In the genomic region with DNA sequence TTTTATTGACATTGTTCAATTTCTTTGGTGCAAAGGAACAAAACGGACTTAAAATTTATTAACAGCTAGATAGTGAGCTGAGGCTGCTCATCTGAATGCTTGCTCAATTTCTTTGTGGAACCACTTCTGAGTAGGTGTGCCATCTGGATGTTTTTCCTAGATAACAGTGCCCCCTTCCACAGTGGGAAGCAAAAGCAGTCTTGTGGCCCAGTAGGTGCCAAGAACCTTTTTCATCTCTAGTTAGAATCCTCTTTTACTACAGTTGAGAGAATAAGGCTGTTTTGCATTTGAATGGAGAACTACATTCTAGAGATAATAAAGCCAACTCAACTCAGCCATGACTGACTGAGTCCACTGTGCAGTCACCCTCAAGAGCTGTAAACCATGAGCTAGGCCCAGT, we compare ENCODE assay signal across 13 cellular contexts. TPM values are rescaled to one million over a fixed set of nuclear protein-coding genes. Genes with fewer than 3 reads are reported as not detected.
DNase-seq lines count a peak whose midpoint lies in the region; ATAC-seq and TF ChIP-seq lines count a peak whose summit lies in the region.
"Had no signal": no experiment of that assay in that cellular context is flagged by ENCODE, and none has a peak within 500 bp of the region (broad histone marks: within the 10 kb centered on the region; RNA-seq: fewer than 3 reads in every experiment).

No MANE protein-coding gene starts in this region.

- intact Hi-C loops in activated CD8-positive, alpha-beta T cell treated with anti-CD3 and anti-CD28 coated beads for 36 hours (cut with micrococcal nuclease) = loop anchor here (10.0 kb wide), 1 partner anchor 277 kb away; no protein-coding TSS in a partner anchor

- H3K27me3 Mint-ChIP-seq in WTC11 (ENCODE audit: low read depth) (no peaks in the 10 kb centered on the region), mesothelial cell of epicardium (ENCODE audit: low read depth) (no peaks in the 10 kb centered on the region)
- H3K27me3 Mint-ChIP-seq in activated CD8-positive, alpha-beta T cell treated with anti-CD3 and anti-CD28 coated beads for 36 hours = no peaks in the 10 kb centered on the region

- CTCF ChIA-PET in WTC11 (lab: Charles Lee) = interaction anchor here (0.8 to 2.4 kb wide), 12 partner anchors 11 to 326 kb away, joined by 3 to 7 read pairs (median 4); no protein-coding TSS in a partner anchor
- CTCF ChIA-PET in activated CD8-positive, alpha-beta T cell treated with anti-CD3 and anti-CD28 coated beads for 36 hours (lab: Charles Lee) = interaction anchor here (1.4 kb wide), 1 partner anchor 9 kb away, joined by 5 read pairs; no protein-coding TSS in a partner anchor

- H3K27ac Mint-ChIP-seq in WTC11 (no peak overlapping the region), mesothelial cell of epicardium (peak overlapping the region; percentile 90)
- H3K27ac Mint-ChIP-seq in activated CD8-positive, alpha-beta T cell treated with anti-CD3 and anti-CD28 coated beads for 36 hours = no peak overlapping the region
- H3K27ac Mint-ChIP-seq: naive thymus-derived CD8-positive, alpha-beta T cell had no signal

- peak; percentile 48 for DNase-seq in EL
- DNase-seq in HK-2 (ENCODE audit: unreplicated experiment) = peak; percentile 39
- DNase-seq in WTC11 (ENCODE audit: low spot score) = no peak
- no peak for DNase-seq in mesothelial cell of epicardium (ENCODE audit: low spot score in 2 of 2, unreplicated experiment in 2 of 2)
- DNase-seq in GM19240 (ENCODE audit: insufficient read length, low spot score) = no peak
- DNase-seq in activated CD8-positive, alpha-beta T cell treated with anti-CD3 and anti-CD28 coated beads for 36 hours = no peak
- DNase-seq: activated CD4-positive, alpha-beta T cell treated with anti-CD3 and anti-CD28 coated beads for 1 hour; heart right ventricle; naive thymus-derived CD8-positive, alpha-beta T cell; Peyer's patch; psoas muscle; T-helper 1 cell had no signal

- H3K36me3 Mint-ChIP-seq in WTC11 (peaks cover 26% of the 10 kb centered on the region), mesothelial cell of epicardium (peaks cover 26% of the 10 kb centered on the region)
- no peaks in the 10 kb centered on the region for H3K36me3 Mint-ChIP-seq in activated CD8-positive, alpha-beta T cell treated with anti-CD3 and anti-CD28 coated beads for 36 hours (ENCODE audit: low read depth)
- H3K36me3 Mint-ChIP-seq: naive thymus-derived CD8-positive, alpha-beta T cell had no signal

- H3K9me3 Mint-ChIP-seq in WTC11 = no peaks in the 10 kb centered on the region
- no peaks in the 10 kb centered on the region for H3K9me3 Mint-ChIP-seq in mesothelial cell of epicardium
- H3K9me3 Mint-ChIP-seq in activated CD8-positive, alpha-beta T cell treated with anti-CD3 and anti-CD28 coated beads for 36 hours = no peaks in the 10 kb centered on the region

- POLR2A ChIA-PET in WTC11 (lab: Charles Lee) = no interaction called here
- POLR2A ChIA-PET in activated CD8-positive, alpha-beta T cell treated with anti-CD3 and anti-CD28 coated beads for 36 hours (lab: Charles Lee) = no interaction called here

- 0 out of 2 replicates have a peak, but pooled peaks have one; percentile 20 for ATAC-seq in WTC11
- ATAC-seq in activated CD8-positive, alpha-beta T cell treated with anti-CD3 and anti-CD28 coated beads for 36 hours = no peak
- ATAC-seq in GM19395 (IDR thresholded peaks at IDR 0.05; ENCODE audit: unreplicated experiment) = no peak
- ATAC-seq: naive thymus-derived CD8-positive, alpha-beta T cell had no signal

- H3K4me1 Mint-ChIP-seq in WTC11 (peaks cover 21% of the 10 kb centered on the region), mesothelial cell of epicardium (peaks cover 29% of the 10 kb centered on the region)
- no peaks in the 10 kb centered on the region for H3K4me1 Mint-ChIP-seq in activated CD8-positive, alpha-beta T cell treated with anti-CD3 and anti-CD28 coated beads for 36 hours (ENCODE audit: low read depth)
- H3K4me1 Mint-ChIP-seq: naive thymus-derived CD8-positive, alpha-beta T cell had no signal

- TF ChIP-seq CTCF in WTC11 (IDR thresholded peaks at IDR 0.05) = no peak
- no peak for TF ChIP-seq CTCF in mesothelial cell of epicardium (IDR thresholded peaks at IDR 0.05; ENCODE audit: unreplicated experiment)
- no peak for TF ChIP-seq CTCF in activated CD8-positive, alpha-beta T cell treated with anti-CD3 and anti-CD28 coated beads for 36 hours (IDR thresholded peaks at IDR 0.05)

- H3K4me3 Mint-ChIP-seq in WTC11 = no peak overlapping the region
- H3K4me3 Mint-ChIP-seq in mesothelial cell of epicardium = no peak overlapping the region
- no peak overlapping the region for H3K4me3 Mint-ChIP-seq in activated CD8-positive, alpha-beta T cell treated with anti-CD3 and anti-CD28 coated beads for 36 hours
- H3K4me3 Mint-ChIP-seq: naive thymus-derived CD8-positive, alpha-beta T cell had no signal

TF ChIP-seq in WTC11, 78 proteins besides CTCF, POLR2A, EP300 and RAD21 (continues in another document):
- TF ChIP-seq, protein P1, sequence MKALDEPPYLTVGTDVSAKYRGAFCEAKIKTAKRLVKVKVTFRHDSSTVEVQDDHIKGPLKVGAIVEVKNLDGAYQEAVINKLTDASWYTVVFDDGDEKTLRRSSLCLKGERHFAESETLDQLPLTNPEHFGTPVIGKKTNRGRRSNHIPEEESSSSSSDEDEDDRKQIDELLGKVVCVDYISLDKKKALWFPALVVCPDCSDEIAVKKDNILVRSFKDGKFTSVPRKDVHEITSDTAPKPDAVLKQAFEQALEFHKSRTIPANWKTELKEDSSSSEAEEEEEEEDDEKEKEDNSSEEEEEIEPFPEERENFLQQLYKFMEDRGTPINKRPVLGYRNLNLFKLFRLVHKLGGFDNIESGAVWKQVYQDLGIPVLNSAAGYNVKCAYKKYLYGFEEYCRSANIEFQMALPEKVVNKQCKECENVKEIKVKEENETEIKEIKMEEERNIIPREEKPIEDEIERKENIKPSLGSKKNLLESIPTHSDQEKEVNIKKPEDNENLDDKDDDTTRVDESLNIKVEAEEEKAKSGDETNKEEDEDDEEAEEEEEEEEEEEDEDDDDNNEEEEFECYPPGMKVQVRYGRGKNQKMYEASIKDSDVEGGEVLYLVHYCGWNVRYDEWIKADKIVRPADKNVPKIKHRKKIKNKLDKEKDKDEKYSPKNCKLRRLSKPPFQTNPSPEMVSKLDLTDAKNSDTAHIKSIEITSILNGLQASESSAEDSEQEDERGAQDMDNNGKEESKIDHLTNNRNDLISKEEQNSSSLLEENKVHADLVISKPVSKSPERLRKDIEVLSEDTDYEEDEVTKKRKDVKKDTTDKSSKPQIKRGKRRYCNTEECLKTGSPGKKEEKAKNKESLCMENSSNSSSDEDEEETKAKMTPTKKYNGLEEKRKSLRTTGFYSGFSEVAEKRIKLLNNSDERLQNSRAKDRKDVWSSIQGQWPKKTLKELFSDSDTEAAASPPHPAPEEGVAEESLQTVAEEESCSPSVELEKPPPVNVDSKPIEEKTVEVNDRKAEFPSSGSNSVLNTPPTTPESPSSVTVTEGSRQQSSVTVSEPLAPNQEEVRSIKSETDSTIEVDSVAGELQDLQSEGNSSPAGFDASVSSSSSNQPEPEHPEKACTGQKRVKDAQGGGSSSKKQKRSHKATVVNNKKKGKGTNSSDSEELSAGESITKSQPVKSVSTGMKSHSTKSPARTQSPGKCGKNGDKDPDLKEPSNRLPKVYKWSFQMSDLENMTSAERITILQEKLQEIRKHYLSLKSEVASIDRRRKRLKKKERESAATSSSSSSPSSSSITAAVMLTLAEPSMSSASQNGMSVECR (CRISPR knock-in tag; IDR thresholded peaks at IDR 0.05; ENCODE audit: borderline replicate concordance) = no peak
- TF ChIP-seq HMGA2 (CRISPR knock-in tag; IDR thresholded peaks at IDR 0.05) (no peak), TEAD1 (CRISPR knock-in tag; IDR thresholded peaks at IDR 0.05) (no peak), RORB (CRISPR knock-in tag; IDR thresholded peaks at IDR 0.05) (no peak), OVOL2 (CRISPR knock-in tag; IDR thresholded peaks at IDR 0.05; ENCODE audit: borderline replicate concordance) (no peak), ETV6 (CRISPR knock-in tag; IDR thresholded peaks at IDR 0.05) (no peak), ZNF416 (CRISPR knock-in tag; IDR thresholded peaks at IDR 0.05) (no peak)
- TF ChIP-seq, protein P2, sequence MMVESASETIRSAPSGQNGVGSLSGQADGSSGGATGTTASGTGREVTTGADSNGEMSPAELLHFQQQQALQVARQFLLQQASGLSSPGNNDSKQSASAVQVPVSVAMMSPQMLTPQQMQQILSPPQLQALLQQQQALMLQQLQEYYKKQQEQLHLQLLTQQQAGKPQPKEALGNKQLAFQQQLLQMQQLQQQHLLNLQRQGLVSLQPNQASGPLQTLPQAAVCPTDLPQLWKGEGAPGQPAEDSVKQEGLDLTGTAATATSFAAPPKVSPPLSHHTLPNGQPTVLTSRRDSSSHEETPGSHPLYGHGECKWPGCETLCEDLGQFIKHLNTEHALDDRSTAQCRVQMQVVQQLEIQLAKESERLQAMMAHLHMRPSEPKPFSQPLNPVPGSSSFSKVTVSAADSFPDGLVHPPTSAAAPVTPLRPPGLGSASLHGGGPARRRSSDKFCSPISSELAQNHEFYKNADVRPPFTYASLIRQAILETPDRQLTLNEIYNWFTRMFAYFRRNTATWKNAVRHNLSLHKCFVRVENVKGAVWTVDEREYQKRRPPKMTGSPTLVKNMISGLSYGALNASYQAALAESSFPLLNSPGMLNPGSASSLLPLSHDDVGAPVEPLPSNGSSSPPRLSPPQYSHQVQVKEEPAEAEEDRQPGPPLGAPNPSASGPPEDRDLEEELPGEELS (CRISPR knock-in tag; IDR thresholded peaks at IDR 0.05) = no peak
- TF ChIP-seq, protein P3, sequence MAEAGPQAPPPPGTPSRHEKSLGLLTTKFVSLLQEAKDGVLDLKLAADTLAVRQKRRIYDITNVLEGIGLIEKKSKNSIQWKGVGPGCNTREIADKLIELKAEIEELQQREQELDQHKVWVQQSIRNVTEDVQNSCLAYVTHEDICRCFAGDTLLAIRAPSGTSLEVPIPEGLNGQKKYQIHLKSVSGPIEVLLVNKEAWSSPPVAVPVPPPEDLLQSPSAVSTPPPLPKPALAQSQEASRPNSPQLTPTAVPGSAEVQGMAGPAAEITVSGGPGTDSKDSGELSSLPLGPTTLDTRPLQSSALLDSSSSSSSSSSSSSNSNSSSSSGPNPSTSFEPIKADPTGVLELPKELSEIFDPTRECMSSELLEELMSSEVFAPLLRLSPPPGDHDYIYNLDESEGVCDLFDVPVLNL (CRISPR knock-in tag; IDR thresholded peaks at IDR 0.05; ENCODE audit: borderline replicate concordance, low read depth) = no peak

RNA-seq across cellular contexts. Expression of a gene that starts 13.3 kb away (rescaled TPM):
- 7.5 to 7.8 TPM (median 7.6 TPM) in 3 replicates for total RNA-seq in WTC11 (2021)
- total RNA-seq in mesothelial cell of epicardium = 23.9 to 28.8 TPM (median 25.2 TPM) in 3 replicates
- total RNA-seq in activated CD8-positive, alpha-beta T cell treated with anti-CD3 and anti-CD28 coated beads for 36 hours = not detected
- total RNA-seq: naive thymus-derived CD8-positive, alpha-beta T cell had no signal

Comparison
In these comparisons a context has a peak if more than half of its experiments do, and no peak if none do; other contexts are left out.
1. DNase-seq: peak in EL (single experiment) and HK-2 (single experiment); none in WTC11 (single experiment), mesothelial cell of epicardium (0 of 2), GM19240 (single experiment) and activated CD8-positive, alpha-beta T cell treated with anti-CD3 and anti-CD28 coated beads for 36 hours (single experiment).